In the genomic region with DNA sequence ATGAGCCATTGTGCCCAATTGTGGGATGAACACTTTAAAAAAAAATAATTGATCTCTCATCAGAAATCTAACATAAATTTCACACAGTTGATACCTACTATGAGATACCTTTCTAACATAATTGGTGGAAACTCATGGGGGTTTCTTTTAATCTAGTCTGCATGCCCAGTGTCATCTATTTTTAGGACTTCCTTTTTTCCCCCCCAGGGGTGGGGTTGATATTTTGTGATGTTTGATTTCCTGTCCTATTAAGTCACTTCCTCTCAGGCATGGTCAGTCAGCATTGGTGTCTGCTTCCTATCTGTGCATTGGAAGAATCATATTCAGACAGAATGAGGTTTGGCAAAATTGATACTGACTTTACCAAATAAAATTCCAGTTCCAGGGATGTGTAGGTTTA, we compare ENCODE assay signal across 1 cellular context.
TF ChIP-seq lines count a peak whose summit lies in the region.

No MANE protein-coding gene starts in this region.

TF ChIP-seq in SK-N-SH treated with all-trans-retinoic acid at 6 μM for 48 hours, 23 proteins besides CTCF, POLR2A, EP300 and RAD21 (continued from another document):
- no peak for TF ChIP-seq CREB5 (CRISPR knock-in tag; IDR thresholded peaks at IDR 0.05; ENCODE audit: low read depth)
- TF ChIP-seq ZFP30 (CRISPR knock-in tag; IDR thresholded peaks at IDR 0.05): no peak
